25 cellular contexts compared by ENCODE assay signal in the genomic region with DNA sequence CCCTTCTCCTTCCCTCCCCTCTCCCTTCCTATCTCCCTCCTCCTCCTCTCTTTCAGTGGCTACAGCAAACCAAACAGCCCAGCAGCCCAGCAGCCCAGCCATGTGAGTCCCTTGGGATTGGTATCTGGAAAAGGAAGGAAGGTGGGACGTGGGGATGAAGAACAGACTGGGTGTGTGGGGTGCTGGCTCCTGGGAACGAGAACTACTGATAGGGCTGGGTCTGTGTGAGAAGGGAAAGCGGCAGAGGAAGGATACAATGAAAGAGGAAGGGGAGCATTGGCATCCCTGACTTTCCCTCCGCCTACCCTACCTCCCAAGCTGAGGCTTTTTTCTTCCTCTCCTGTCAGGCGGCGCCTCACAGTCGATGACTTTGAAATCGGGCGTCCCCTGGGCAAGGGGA. TPM values are rescaled to one million over a fixed set of nuclear protein-coding genes. Genes with fewer than 3 reads are reported as not detected.
DNase-seq lines count a peak whose midpoint lies in the region; ATAC-seq, FAIRE-seq and TF ChIP-seq lines count a peak whose summit lies in the region.
"Had no signal": no experiment of that assay in that cellular context is flagged by ENCODE, and none has a peak within 500 bp of the region (broad histone marks: within the 10 kb centered on the region; RNA-seq: fewer than 3 reads in every experiment).

No MANE protein-coding gene starts in this region.

- H3K4me1 Mint-ChIP-seq in activated naive CD4-positive, alpha-beta T cell treated with anti-CD3 and anti-CD28 coated beads for 36 hours (ENCODE audit: low read depth): no peaks in the 10 kb centered on the region
- no peaks in the 10 kb centered on the region for H3K4me1 Mint-ChIP-seq in T-helper 17 cell
- H3K4me1 Mint-ChIP-seq: CD4-positive, alpha-beta memory T cell had no signal

- TF ChIP-seq RAD21 in H1 (IDR thresholded peaks at IDR 0.05 in 1 of 2, conservative IDR thresholded peaks at IDR 0.05 in 1 of 2; ENCODE audit: low read depth in 2 of 2, low read length in 2 of 2): no peak

- no peak overlapping the region for H2BK120ac ChIP-seq in H1 (replicated peaks; ENCODE audit: low read depth, low read length)

- H3K14ac ChIP-seq in H1 (ENCODE audit: insufficient read length): no peak overlapping the region

- no peak overlapping the region for H3K18ac ChIP-seq in H1 (ENCODE audit: extremely low read depth, low read length)

- H4K91ac ChIP-seq in H1 (replicated peaks; ENCODE audit: insufficient read length, low read length): no peak overlapping the region

- FAIRE-seq in H1 (lab: Jason Lieb, UNC): no peak
- FAIRE-seq: D721Med, GM12891, GM18507, HTR-8/SVneo had no signal

- TF ChIP-seq CTCF in right atrium auricular region (IDR thresholded peaks at IDR 0.05) (no peak), left ventricle myocardium inferior (IDR thresholded peaks at IDR 0.05; ENCODE audit: borderline replicate concordance) (no peak), H1 (IDR thresholded peaks at IDR 0.05; ENCODE audit: control extremely low read depth in 1 of 3, insufficient read depth in 1 of 3, low read depth in 1 of 3, low read length in 3 of 3) (no peak)

- in situ Hi-C loops in G401 (cut with HindIII; ENCODE audit: low sequenced_read_pairs): no loop called here

- POLR2A ChIA-PET in H1 (lab: Charles Lee; ENCODE audit: partially characterized antibody): interaction anchor here (1.6 to 3.5 kb wide), 2 partner anchors 9 to 12 kb away, joined by 3 to 11 read pairs; a partner anchor contains a TSS

- no peak overlapping the region for H2BK15ac ChIP-seq in H1 (ENCODE audit: low read length)

- no peak overlapping the region for H2BK5ac ChIP-seq in H1 (ENCODE audit: low read depth, low read length)

- no peak for ATAC-seq in T-helper 17 cell

- intact Hi-C loops in left ventricle myocardium inferior (cut with micrococcal nuclease): no loop called here
- intact Hi-C loops in activated naive CD4-positive, alpha-beta T cell treated with anti-CD3 and anti-CD28 coated beads for 36 hours (cut with micrococcal nuclease): no loop called here

- H2AFZ ChIP-seq in H1 (ENCODE audit: low read length): no peak overlapping the region

- H3K9ac ChIP-seq in H1 (replicated peaks in 1 of 4; ENCODE audit: extremely low read depth in 1 of 4, low read depth in 3 of 4, low read length in 3 of 4) (no peak overlapping the region), iPS-20b (ENCODE audit: low read depth, low read length) (no peak overlapping the region; the same call in 1 of the 2 replicates)

- no peak overlapping the region for H3K4ac ChIP-seq in H1 (replicated peaks; ENCODE audit: insufficient read length, low read depth, low read length)

- H3K4me1 ChIP-seq in right atrium auricular region: no peaks in the 10 kb centered on the region
- no peaks in the 10 kb centered on the region for H3K4me1 ChIP-seq in left ventricle myocardium inferior
- peaks cover 0 to 8% (median 0%) of the 10 kb centered on the region in 4 experiments; a peak in 1 of 7 replicates for H3K4me1 ChIP-seq in H1 (replicated peaks in 1 of 4; ENCODE audit: control insufficient read depth in 3 of 4, insufficient read depth in 4 of 4, low read length in 3 of 4)
- H3K4me1 ChIP-seq in iPS-20b (ENCODE audit: insufficient read depth, low read length): no peaks in the 10 kb centered on the region
- H3K4me1 ChIP-seq: HAP-1, SJSA1 had no signal

- H3K23me2 ChIP-seq in H1 (ENCODE audit: low read depth, low read length): peaks cover 7% of the 10 kb centered on the region; the same call in 1 of the 2 replicates

- DNase-seq in right atrium auricular region (ENCODE audit: low spot score) (peak; percentile 7), left ventricle myocardium inferior (no peak), H1 (ENCODE audit: low read depth in 1 of 2, low spot score in 2 of 2) (no peak), hippocampal formation (lab: John Stamatoyannopoulos, UW) (no peak), G401 (ENCODE audit: low spot score) (no peak), T-helper 17 cell (no peak)
- no peak for DNase-seq in activated naive CD4-positive, alpha-beta T cell treated with anti-CD3 and anti-CD28 coated beads for 36 hours
- DNase-seq: CD4-positive, alpha-beta memory T cell; DMS79 treated with DMSO at 0.1 percent for 48 hours; GDM1; KG1; NCI-H1436 treated with DMSO at 0.1 percent for 48 hours; NCI-H2029 treated with DMSO at 0.1 percent for 48 hours; NCI-H774 had no signal

- peaks cover 17% of the 10 kb centered on the region for H3K9me3 Mint-ChIP-seq in activated naive CD4-positive, alpha-beta T cell treated with anti-CD3 and anti-CD28 coated beads for 36 hours

- no peaks in the 10 kb centered on the region for H3K79me1 ChIP-seq in H1 (ENCODE audit: low read depth, low read length)

- no peak for TF ChIP-seq EP300 in H1 (IDR thresholded peaks at IDR 0.05; ENCODE audit: borderline replicate concordance in 1 of 2, low read depth in 2 of 2, low read length in 2 of 2)

- no peak overlapping the region for H3K56ac ChIP-seq in H1 (replicated peaks; ENCODE audit: insufficient read length, low read depth, low read length)

- CTCF ChIA-PET in H1 (lab: Charles Lee; ENCODE audit: partially characterized antibody): no interaction called here
- CTCF ChIA-PET in activated naive CD4-positive, alpha-beta T cell treated with anti-CD3 and anti-CD28 coated beads for 36 hours (lab: Charles Lee): no interaction called here

- H3K4me3 Mint-ChIP-seq in activated naive CD4-positive, alpha-beta T cell treated with anti-CD3 and anti-CD28 coated beads for 36 hours: no peak overlapping the region
- H3K4me3 Mint-ChIP-seq in T-helper 17 cell: no peak overlapping the region
- H3K4me3 Mint-ChIP-seq: B cell; CD4-positive, alpha-beta memory T cell had no signal

- peaks cover 14% of the 10 kb centered on the region for H3K36me3 Mint-ChIP-seq in activated naive CD4-positive, alpha-beta T cell treated with anti-CD3 and anti-CD28 coated beads for 36 hours (ENCODE audit: low read depth)
- H3K36me3 Mint-ChIP-seq in T-helper 17 cell (ENCODE audit: low read depth): no peaks in the 10 kb centered on the region

- H2AK5ac ChIP-seq in H1 (ENCODE audit: low read depth, low read length): no peak overlapping the region

- H4K5ac ChIP-seq in H1 (ENCODE audit: insufficient read length, low read depth, low read length): no peak overlapping the region

- no peaks in the 10 kb centered on the region for H3K9me3 ChIP-seq in right atrium auricular region
- H3K9me3 ChIP-seq in left ventricle myocardium inferior (replicated peaks): no peaks in the 10 kb centered on the region
- H3K9me3 ChIP-seq in H1 (ENCODE audit: insufficient read depth in 2 of 2, low read depth in 1 of 2, low read length in 1 of 2): no peaks in the 10 kb centered on the region
- no peaks in the 10 kb centered on the region for H3K9me3 ChIP-seq in iPS-20b (ENCODE audit: insufficient read depth, low read depth, low read length)
- peaks cover 2% of the 10 kb centered on the region for H3K9me3 ChIP-seq in T-helper 17 cell (ENCODE audit: control insufficient read depth, low read length, poor library complexity, severe bottlenecking)
- H3K9me3 ChIP-seq: HAP-1 had no signal

- H4K20me1 ChIP-seq in H1 (replicated peaks in 1 of 2; ENCODE audit: control insufficient read depth in 1 of 2, insufficient read depth in 2 of 2, low read length in 2 of 2): no peaks in the 10 kb centered on the region

- peak overlapping the region; percentile 40 to 41 for H3K4me2 ChIP-seq in H1 (ENCODE audit: insufficient read depth in 1 of 2, low read depth in 2 of 2, low read length in 2 of 2)

- H3K27me3 ChIP-seq in right atrium auricular region (no peaks in the 10 kb centered on the region), left ventricle myocardium inferior (ENCODE audit: low read depth) (no peaks in the 10 kb centered on the region), H1 (replicated peaks in 1 of 4; ENCODE audit: control insufficient read depth in 3 of 4, extremely low read depth in 1 of 4, insufficient read depth in 3 of 4, low read length in 3 of 4) (no peaks in the 10 kb centered on the region; a peak in 2 of 7 replicates), iPS-20b (ENCODE audit: insufficient read depth, low read length) (peaks cover 14% of the 10 kb centered on the region)
- H3K27me3 ChIP-seq: SJSA1 had no signal

- no peaks in the 10 kb centered on the region for H3K79me2 ChIP-seq in H1 (ENCODE audit: control insufficient read depth in 1 of 2, insufficient read depth in 2 of 2, low read length in 2 of 2)

- no peak overlapping the region for H3K27ac Mint-ChIP-seq in activated naive CD4-positive, alpha-beta T cell treated with anti-CD3 and anti-CD28 coated beads for 36 hours
- H3K27ac Mint-ChIP-seq in T-helper 17 cell: no peak overlapping the region
- H3K27ac Mint-ChIP-seq: B cell; CD4-positive, alpha-beta memory T cell had no signal

- H2BK20ac ChIP-seq in H1 (ENCODE audit: low read length): no peak overlapping the region

- H3K23ac ChIP-seq in H1 (ENCODE audit: insufficient read length): no peak overlapping the region

- no peaks in the 10 kb centered on the region for H3K36me3 ChIP-seq in right atrium auricular region
- H3K36me3 ChIP-seq in left ventricle myocardium inferior: no peaks in the 10 kb centered on the region
- no peaks in the 10 kb centered on the region for H3K36me3 ChIP-seq in H1 (ENCODE audit: control insufficient read depth in 2 of 4, insufficient read depth in 4 of 4, low read length in 3 of 4)
- no peaks in the 10 kb centered on the region for H3K36me3 ChIP-seq in iPS-20b (ENCODE audit: insufficient read depth, low read depth, low read length)
- H3K36me3 ChIP-seq: HAP-1, SJSA1 had no signal

- H2BK12ac ChIP-seq in H1 (ENCODE audit: low read depth, low read length): no peak overlapping the region

- WGBS in H1 (ENCODE audit: extremely low coverage in 1 of 2, insufficient coverage in 1 of 2, insufficient read length in 1 of 2, insufficient replicate concordance in 2 of 2, low coverage in 1 of 2, low lambda C conversion rate in 2 of 2, missing lambda C conversion rate in 1 of 2), 2 experiments: 64% methylated on average over 9 of the region's 9 CpGs; no CpG with 5 or more reads in 1 of the 2 experiments

- H4K8ac ChIP-seq in H1 (ENCODE audit: extremely low read depth, insufficient read depth, low read length): no peak overlapping the region

- H3K4me3 ChIP-seq in right atrium auricular region: no peak overlapping the region
- no peak overlapping the region for H3K4me3 ChIP-seq in left ventricle myocardium inferior
- H3K4me3 ChIP-seq in H1 (ENCODE audit: extremely low read depth in 1 of 4, insufficient read depth in 2 of 4, low read depth in 3 of 4, low read length in 4 of 4): peak overlapping the region in 1 of 4 experiments; percentile 43; a peak in 5 of 8 replicates
- peak overlapping the region; percentile 44; the same call in 1 of the 2 replicates for H3K4me3 ChIP-seq in iPS-20b (ENCODE audit: low read length)
- H3K4me3 ChIP-seq: HAP-1, SJSA1 had no signal

- peaks cover 2% of the 10 kb centered on the region for H3K27me3 Mint-ChIP-seq in activated naive CD4-positive, alpha-beta T cell treated with anti-CD3 and anti-CD28 coated beads for 36 hours (ENCODE audit: low read depth)
- H3K27me3 Mint-ChIP-seq in T-helper 17 cell: no peaks in the 10 kb centered on the region
- H3K27me3 Mint-ChIP-seq: B cell had no signal

- no peak for TF ChIP-seq POLR2A in H1 (IDR thresholded peaks at IDR 0.05; ENCODE audit: control extremely low read depth in 1 of 2, low read depth in 2 of 2, low read length in 2 of 2)

- H3K27ac ChIP-seq in right atrium auricular region: no peak overlapping the region
- no peak overlapping the region for H3K27ac ChIP-seq in left ventricle myocardium inferior (replicated peaks)
- no peak overlapping the region for H3K27ac ChIP-seq in H1 (ENCODE audit: low read depth, low read length)
- H3K27ac ChIP-seq in iPS-20b (ENCODE audit: low read length): no peak overlapping the region
- H3K27ac ChIP-seq: 22Rv1, HL-60, SJSA1 had no signal

RNA-seq across cellular contexts. Expression of a gene that starts 0.9 kb away (rescaled TPM):
- total RNA-seq in right atrium auricular region (under 1 TPM; 0.41 to 0.71 TPM), left ventricle myocardium inferior (1.2 TPM), T-helper 17 cell (1 to 10 TPM in 1 of 2 donors, under 1 TPM in 1; 0.55 to 1.2 TPM)
- 3.1 TPM in 2 replicates for total RNA-seq in H1 (2021; fragmentation: NEBNext Ultra II Directional; extraction: Animal tissue kit (Norgen Biotek cat#: 25700))
- polyA plus RNA-seq in H1 (2011; rRNA removed): 4.3 and 6.3 TPM in 2 replicates
- 4.6 TPM for polyA plus RNA-seq in H1 (2011; cell fraction: cytosol; rRNA removed)
- polyA plus RNA-seq in H1 (2011; cell fraction: nucleus; rRNA removed): 6.4 TPM
- polyA plus RNA-seq in H1 (2012, experiment 1 of 2): 6.5 to 8.0 TPM (median 6.8 TPM) in 4 replicates
- 5.8 TPM for polyA plus RNA-seq in H1 (2012, experiment 2 of 2)
- polyA plus RNA-seq in H1 (2013, experiment 1 of 2): 8.5 TPM
- 8.1 TPM for polyA plus RNA-seq in H1 (2013, experiment 2 of 2)
- polyA minus RNA-seq in H1 (2011; rRNA and poly(A)+ RNA removed): 1.7 and 2.7 TPM in 2 replicates
- polyA minus RNA-seq in H1 (2011; cell fraction: cytosol; rRNA and poly(A)+ RNA removed): not detected
- 0.50 TPM for polyA minus RNA-seq in H1 (2011; cell fraction: nucleus; rRNA and poly(A)+ RNA removed)
- total RNA-seq in G401 (2014; rRNA removed; shearing (Covaris generic)): not detected in 2 replicates
- 1 to 10 TPM in 1 of 2 experiments, under 1 TPM in 1; 0.40 to 1.2 TPM for total RNA-seq in activated naive CD4-positive, alpha-beta T cell treated with anti-CD3 and anti-CD28 coated beads for 36 hours
- total RNA-seq: NCI-H460 had no signal

RNA-seq across cellular contexts. Expression of a gene that starts 8.7 kb away (rescaled TPM):
- 10 to 100 TPM; 11.6 to 12.2 TPM for total RNA-seq in right atrium auricular region
- 8.4 TPM for total RNA-seq in left ventricle myocardium inferior
- total RNA-seq in H1 (2021; fragmentation: NEBNext Ultra II Directional; extraction: Animal tissue kit (Norgen Biotek cat#: 25700)): 12.6 and 14.8 TPM in 2 replicates
- 1.6 and 2.3 TPM in 2 replicates for polyA plus RNA-seq in H1 (2011; rRNA removed)
- 2.8 TPM for polyA plus RNA-seq in H1 (2011; cell fraction: cytosol; rRNA removed)
- 3.0 TPM for polyA plus RNA-seq in H1 (2011; cell fraction: nucleus; rRNA removed)
- 2.3 to 2.8 TPM (median 2.6 TPM) in 4 replicates for polyA plus RNA-seq in H1 (2012, experiment 1 of 2)
- polyA plus RNA-seq in H1 (2012, experiment 2 of 2): 0.31 TPM
- 3.4 TPM for polyA plus RNA-seq in H1 (2013, experiment 1 of 2)
- polyA plus RNA-seq in H1 (2013, experiment 2 of 2): 3.6 TPM
- polyA minus RNA-seq in H1 (2011; rRNA and poly(A)+ RNA removed): 38.0 and 47.4 TPM in 2 replicates
- 14.0 TPM for polyA minus RNA-seq in H1 (2011; cell fraction: cytosol; rRNA and poly(A)+ RNA removed)
- polyA minus RNA-seq in H1 (2011; cell fraction: nucleus; rRNA and poly(A)+ RNA removed): 15.4 TPM
- 8.8 and 9.2 TPM in 2 replicates for total RNA-seq in G401 (2014; rRNA removed; shearing (Covaris generic))
- 1 to 10 TPM; 6.0 to 6.5 TPM for total RNA-seq in activated naive CD4-positive, alpha-beta T cell treated with anti-CD3 and anti-CD28 coated beads for 36 hours
- 10 to 100 TPM; 31.6 to 32.7 TPM for total RNA-seq in T-helper 17 cell

RNA-seq across cellular contexts. Expression of a gene that starts 40.4 kb away (rescaled TPM):
- total RNA-seq in right atrium auricular region (10 to 100 TPM; 11.5 to 23.2 TPM), left ventricle myocardium inferior (15.5 TPM), T-helper 17 cell (10 to 100 TPM; 41.1 to 43.8 TPM)
- total RNA-seq in H1 (2021; fragmentation: NEBNext Ultra II Directional; extraction: Animal tissue kit (Norgen Biotek cat#: 25700)): 20.0 and 22.9 TPM in 2 replicates
- 3.5 and 3.6 TPM in 2 replicates for polyA plus RNA-seq in H1 (2011; rRNA removed)
- polyA plus RNA-seq in H1 (2011; cell fraction: cytosol; rRNA removed): 4.0 TPM
- polyA plus RNA-seq in H1 (2011; cell fraction: nucleus; rRNA removed): 7.9 TPM
- polyA plus RNA-seq in H1 (2012, experiment 1 of 2): 5.5 to 6.3 TPM (median 6.1 TPM) in 4 replicates
- polyA plus RNA-seq in H1 (2012, experiment 2 of 2): 1.7 TPM
- polyA plus RNA-seq in H1 (2013, experiment 1 of 2): 5.0 TPM
- polyA plus RNA-seq in H1 (2013, experiment 2 of 2): 4.6 TPM
- polyA minus RNA-seq in H1 (2011; rRNA and poly(A)+ RNA removed): 35.1 and 42.7 TPM in 2 replicates
- 19.7 TPM for polyA minus RNA-seq in H1 (2011; cell fraction: cytosol; rRNA and poly(A)+ RNA removed)
- 27.6 TPM for polyA minus RNA-seq in H1 (2011; cell fraction: nucleus; rRNA and poly(A)+ RNA removed)
- total RNA-seq in G401 (2014; rRNA removed; shearing (Covaris generic)): 12.3 and 23.2 TPM in 2 replicates
- total RNA-seq in activated naive CD4-positive, alpha-beta T cell treated with anti-CD3 and anti-CD28 coated beads for 36 hours: 10 to 100 TPM; 18.4 to 18.5 TPM

RNA-seq across cellular contexts. Expression of a gene that starts 48.6 kb away (rescaled TPM):
- total RNA-seq in right atrium auricular region (10 to 100 TPM; 34.7 to 38.3 TPM), left ventricle myocardium inferior (24.0 TPM), T-helper 17 cell (10 to 100 TPM; 69.1 to 73.1 TPM)
- 56.0 and 57.9 TPM in 2 replicates for total RNA-seq in H1 (2021; fragmentation: NEBNext Ultra II Directional; extraction: Animal tissue kit (Norgen Biotek cat#: 25700))
- polyA plus RNA-seq in H1 (2011; rRNA removed): 6.9 and 9.3 TPM in 2 replicates
- polyA plus RNA-seq in H1 (2011; cell fraction: cytosol; rRNA removed): 10.4 TPM
- 14.1 TPM for polyA plus RNA-seq in H1 (2011; cell fraction: nucleus; rRNA removed)
- polyA plus RNA-seq in H1 (2012, experiment 1 of 2): 3.0 to 4.7 TPM (median 3.3 TPM) in 4 replicates
- 0.21 TPM for polyA plus RNA-seq in H1 (2012, experiment 2 of 2)
- 7.7 TPM for polyA plus RNA-seq in H1 (2013, experiment 1 of 2)
- polyA plus RNA-seq in H1 (2013, experiment 2 of 2): 6.4 TPM
- polyA minus RNA-seq in H1 (2011; rRNA and poly(A)+ RNA removed): 249 and 336 TPM in 2 replicates
- 79.0 TPM for polyA minus RNA-seq in H1 (2011; cell fraction: cytosol; rRNA and poly(A)+ RNA removed)
- polyA minus RNA-seq in H1 (2011; cell fraction: nucleus; rRNA and poly(A)+ RNA removed): 122 TPM
- 19.5 and 29.1 TPM in 2 replicates for total RNA-seq in G401 (2014; rRNA removed; shearing (Covaris generic))
- 10 to 100 TPM; 61.4 to 63.3 TPM for total RNA-seq in activated naive CD4-positive, alpha-beta T cell treated with anti-CD3 and anti-CD28 coated beads for 36 hours
